8 cellular contexts compared by ENCODE assay signal in the genomic region with DNA sequence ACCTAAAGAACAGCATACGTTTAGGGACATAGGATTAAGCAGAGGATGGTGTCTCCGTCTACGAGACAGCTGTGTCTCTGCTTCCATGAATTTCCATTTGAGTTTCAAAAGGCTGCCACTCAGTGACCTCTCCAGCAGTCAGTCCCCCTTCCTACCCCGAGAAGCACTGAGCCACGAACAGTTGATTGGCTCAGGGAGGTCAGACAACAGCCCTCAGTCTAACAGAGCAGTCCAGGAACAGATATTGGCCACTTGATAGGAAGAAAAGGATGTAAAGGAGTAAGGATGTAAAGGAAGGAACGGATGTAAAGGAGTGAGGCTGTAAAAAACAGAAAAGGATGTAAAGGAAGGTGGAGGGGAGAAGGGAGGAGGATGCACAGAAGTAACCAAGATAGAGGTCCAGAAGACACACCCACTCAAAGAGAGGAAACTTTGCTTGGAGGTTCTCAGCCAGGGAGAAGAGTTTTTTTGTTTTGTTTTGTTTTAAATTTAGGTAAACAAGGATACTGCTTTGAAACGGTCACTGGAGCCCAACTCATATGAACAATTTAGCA. TPM values are rescaled to one million over a fixed set of nuclear protein-coding genes. Genes with fewer than 3 reads are reported as not detected.
DNase-seq lines count a peak whose midpoint lies in the region; ATAC-seq, FAIRE-seq and TF ChIP-seq lines count a peak whose summit lies in the region.

No MANE protein-coding gene starts in this region.

- 49 to 52% methylated on average over 7 of the region's 7 CpGs for WGBS in aorta, 2 donors

- H2AFZ ChIP-seq in astrocyte (ENCODE audit: low read depth, low read length): no peak overlapping the region

- peaks cover 22% of the 10 kb centered on the region for H3K4me1 ChIP-seq in astrocyte (ENCODE audit: insufficient read depth, low read length)
- H3K4me1 ChIP-seq in aorta (ENCODE audit: control insufficient read depth in 1 of 2, insufficient read depth in 2 of 2, low read length in 2 of 2): no peaks in the 10 kb centered on the region

- peak overlapping the region; percentile 92 for H3K9ac ChIP-seq in astrocyte (ENCODE audit: low read length)

- no peak for TF ChIP-seq CTCF in astrocyte (IDR thresholded peaks at IDR 0.05; ENCODE audit: insufficient read depth, low read depth, low read length)

- no peak for ATAC-seq in stimulated activated naive CD8-positive, alpha-beta T cell treated with anti-CD3 and anti-CD28 coated beads, Interleukin-15, Interleukin-2, amounts not matched to agents 100 U/mL and 50 U/mL, for 24 hours
- no peak for ATAC-seq in memory B cell (ENCODE audit: low read depth)
- ATAC-seq in aorta (ENCODE audit: low FRiP score): no peak

- H3K79me2 ChIP-seq in astrocyte (ENCODE audit: insufficient read depth, low read length): peaks cover 5% of the 10 kb centered on the region

- peaks cover 68% of the 10 kb centered on the region for H3K4me1 Mint-ChIP-seq in stimulated activated naive CD8-positive, alpha-beta T cell treated with anti-CD3 and anti-CD28 coated beads, Interleukin-15, Interleukin-2, amounts not matched to agents 100 ng/mL and 50 ng/mL, for 24 hours (ENCODE audit: low read depth)
- peaks cover 10% of the 10 kb centered on the region for H3K4me1 Mint-ChIP-seq in astrocyte (ENCODE audit: low read depth, unreplicated experiment)
- H3K4me1 Mint-ChIP-seq in memory B cell: peaks cover 23% of the 10 kb centered on the region

- peaks cover 16% of the 10 kb centered on the region for H3K36me3 Mint-ChIP-seq in stimulated activated naive CD8-positive, alpha-beta T cell treated with anti-CD3 and anti-CD28 coated beads, Interleukin-15, Interleukin-2, amounts not matched to agents 100 ng/mL and 50 ng/mL, for 24 hours (ENCODE audit: low read depth)
- H3K36me3 Mint-ChIP-seq in astrocyte (ENCODE audit: low read depth, unreplicated experiment) (no peaks in the 10 kb centered on the region), memory B cell (peaks cover under 1% of the 10 kb centered on the region)

- H3K4me3 ChIP-seq in astrocyte (ENCODE audit: insufficient read depth, low read depth, low read length): peak overlapping the region; percentile 83
- H3K4me3 ChIP-seq in aorta (ENCODE audit: low read length in 2 of 2): peak overlapping the region in 1 of 2 donors; percentile 63

- peak overlapping the region; percentile 91 for H3K27ac Mint-ChIP-seq in stimulated activated naive CD8-positive, alpha-beta T cell treated with anti-CD3 and anti-CD28 coated beads, Interleukin-15, Interleukin-2, amounts not matched to agents 100 ng/mL and 50 ng/mL, for 24 hours
- no peak overlapping the region for H3K27ac Mint-ChIP-seq in astrocyte (ENCODE audit: unreplicated experiment)
- peak overlapping the region; percentile 98 for H3K27ac Mint-ChIP-seq in memory B cell

- no peak for DNase-seq in stimulated activated naive CD8-positive, alpha-beta T cell treated with anti-CD3 and anti-CD28 coated beads, Interleukin-15, Interleukin-2, amounts not matched to agents 100 U/mL and 50 U/mL, for 24 hours
- DNase-seq in astrocyte (ENCODE audit: low read depth) (no peak), memory B cell (ENCODE audit: low spot score in 2 of 2) (no peak), aorta (no peak), activated gamma-delta T cell treated with Interleukin-2 at 50 U/mL for 16 hours (no peak)
- no peak for DNase-seq in stimulated activated CD4-positive, alpha-beta T cell treated with anti-CD3 and anti-CD28 coated beads, Interleukin-2, amount 100 ng/mL, for 24 hours
- DNase-seq in activated CD8-positive, alpha-beta memory T cell treated with anti-CD3 and anti-CD28 coated beads, Interleukin-2, amount 50 U/mL, for 48 hours: no peak

- intact Hi-C loops in aorta (cut with DNase I): loop anchor here in 1 of 2 donors (10.0 kb wide), 1 partner anchor 554 kb away; no protein-coding TSS in a partner anchor

- peak overlapping the region; percentile 80 for H3K4me3 Mint-ChIP-seq in stimulated activated naive CD8-positive, alpha-beta T cell treated with anti-CD3 and anti-CD28 coated beads, Interleukin-15, Interleukin-2, amounts not matched to agents 100 ng/mL and 50 ng/mL, for 24 hours
- H3K4me3 Mint-ChIP-seq in astrocyte (ENCODE audit: unreplicated experiment): peak overlapping the region; percentile 95
- peak overlapping the region; percentile 94 for H3K4me3 Mint-ChIP-seq in memory B cell

- H3K36me3 ChIP-seq in astrocyte (ENCODE audit: insufficient read depth, low read length): no peaks in the 10 kb centered on the region
- H3K36me3 ChIP-seq in aorta (ENCODE audit: control insufficient read depth in 1 of 2, insufficient read depth in 2 of 2, low read length in 1 of 2): no peaks in the 10 kb centered on the region

- H3K27me3 ChIP-seq in astrocyte (ENCODE audit: insufficient read depth, low read length) (no peaks in the 10 kb centered on the region), aorta (ENCODE audit: control insufficient read depth in 1 of 2, insufficient read depth in 2 of 2, low read length in 1 of 2) (no peaks in the 10 kb centered on the region)

- H4K20me1 ChIP-seq in astrocyte (ENCODE audit: insufficient read depth, low read length): no peaks in the 10 kb centered on the region

- peak overlapping the region; percentile 86 for H3K4me2 ChIP-seq in astrocyte (ENCODE audit: low read length)

- no peaks in the 10 kb centered on the region for H3K9me3 Mint-ChIP-seq in stimulated activated naive CD8-positive, alpha-beta T cell treated with anti-CD3 and anti-CD28 coated beads, Interleukin-15, Interleukin-2, amounts not matched to agents 100 ng/mL and 50 ng/mL, for 24 hours
- peaks cover 3% of the 10 kb centered on the region for H3K9me3 Mint-ChIP-seq in astrocyte (ENCODE audit: unreplicated experiment)
- H3K9me3 Mint-ChIP-seq in memory B cell: no peaks in the 10 kb centered on the region

- FAIRE-seq in astrocyte (lab: Jason Lieb, UNC): no peak

- H3K9me3 ChIP-seq in astrocyte (ENCODE audit: insufficient read depth, low read depth, low read length) (no peaks in the 10 kb centered on the region), aorta (ENCODE audit: control insufficient read depth, low read length) (no peaks in the 10 kb centered on the region)

- H3K27ac ChIP-seq in astrocyte (ENCODE audit: low read depth, low read length): peak overlapping the region; percentile 88
- peak overlapping the region; percentile 2 to 57 for H3K27ac ChIP-seq in aorta (ENCODE audit: low read depth in 1 of 2, low read length in 2 of 2)

- H3K27me3 Mint-ChIP-seq in stimulated activated naive CD8-positive, alpha-beta T cell treated with anti-CD3 and anti-CD28 coated beads, Interleukin-15, Interleukin-2, amounts not matched to agents 100 ng/mL and 50 ng/mL, for 24 hours: peaks cover 3% of the 10 kb centered on the region
- H3K27me3 Mint-ChIP-seq in astrocyte (ENCODE audit: low read depth, unreplicated experiment) (no peaks in the 10 kb centered on the region), memory B cell (peaks cover 3% of the 10 kb centered on the region)

RNA-seq across cellular contexts. Expression of gene NR4A3, which starts 3.2 kb away (rescaled TPM):
- 3.2 and 3.6 TPM in 2 replicates for total RNA-seq in astrocyte
- total RNA-seq in aorta: 10 to 100 TPM; 12.8 to 60.3 TPM
- polyA plus RNA-seq in aorta: 10 to 100 TPM in 1 of 2 donors, under 1 TPM in 1; 0.50 to 15.3 TPM
